In genomic region chr17:18314059-18314730, GRCh38 we compare ENCODE assay signal across 1 cellular context.
TF ChIP-seq lines count a peak whose summit lies in the region.

No MANE protein-coding gene starts in this region.

TF ChIP-seq in SK-N-SH, 30 proteins besides CTCF, POLR2A, EP300 and RAD21 (continued from another document):
- no peak for TF ChIP-seq USF2 (IDR thresholded peaks at IDR 0.05; ENCODE audit: borderline replicate concordance, low read depth, low read length)
- no peak for TF ChIP-seq FOXJ3 (CRISPR knock-in tag; IDR thresholded peaks at IDR 0.05)
- TF ChIP-seq CHD2 (IDR thresholded peaks at IDR 0.05; ENCODE audit: low read length, partially characterized antibody) = no peak
- no peak for TF ChIP-seq GATA2 (CRISPR knock-in tag; IDR thresholded peaks at IDR 0.05)
- TF ChIP-seq REST (IDR thresholded peaks at IDR 0.05; ENCODE audit: low read depth, low read length) = no peak
- no peak for TF ChIP-seq FOSL2 (IDR thresholded peaks at IDR 0.05; ENCODE audit: borderline replicate concordance, low read depth)
- TF ChIP-seq GABPA (IDR thresholded peaks at IDR 0.05; ENCODE audit: low read depth) = no peak
- TF ChIP-seq NRF1 (IDR thresholded peaks at IDR 0.05; ENCODE audit: low read depth, low read length) = no peak
- TF ChIP-seq PBX3 (IDR thresholded peaks at IDR 0.05) = no peak
- no peak for TF ChIP-seq SIN3A (IDR thresholded peaks at IDR 0.05; ENCODE audit: borderline replicate concordance, low read depth, low read length)
